8 cellular contexts compared by ENCODE assay signal in the genomic region with DNA sequence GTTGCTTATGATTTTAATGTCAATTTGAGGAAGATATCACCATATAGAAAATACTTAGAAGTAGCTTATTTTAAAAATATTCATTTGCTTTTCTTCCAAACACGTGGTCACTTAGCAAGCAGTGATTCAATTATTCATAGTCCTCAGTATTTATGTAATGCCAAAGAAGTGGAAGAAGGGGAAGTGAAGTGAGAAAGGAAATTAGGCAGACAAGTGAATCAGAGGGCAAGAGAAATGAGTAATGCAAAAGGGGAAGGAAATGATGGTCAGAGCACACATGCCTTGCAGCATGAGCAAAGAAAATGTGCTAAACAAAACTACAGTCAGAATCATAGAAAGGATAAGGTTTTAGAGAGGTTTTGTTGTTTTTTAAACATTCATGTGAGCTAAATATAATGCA. TPM values are rescaled to one million over a fixed set of nuclear protein-coding genes. Genes with fewer than 3 reads are reported as not detected.
DNase-seq lines count a peak whose midpoint lies in the region; ATAC-seq and TF ChIP-seq lines count a peak whose summit lies in the region.

No MANE protein-coding gene starts in this region.

- H3K4ac ChIP-seq in H9 (ENCODE audit: low read depth, low read length): no peak overlapping the region

- no peaks in the 10 kb centered on the region; the same call in 1 of the 2 replicates for H3K4me1 ChIP-seq in H9 (ENCODE audit: insufficient read depth, low read length)

- H3K56ac ChIP-seq in H9 (ENCODE audit: insufficient read length, low read depth, low read length): no peak overlapping the region

- H2BK5ac ChIP-seq in H9 (ENCODE audit: insufficient read length, low read length): no peak overlapping the region

- H3K9me3 ChIP-seq in H9 (ENCODE audit: control insufficient read depth, low read depth, low read length): no peaks in the 10 kb centered on the region

- TF ChIP-seq CTCF in WTC11 (IDR thresholded peaks at IDR 0.05) (no peak), H9 (conservative IDR thresholded peaks at IDR 0.05) (no peak)

- H3K27ac Mint-ChIP-seq in WTC11 (peak overlapping the region; percentile 21; the same call in 1 of the 2 replicates), H9 (peak overlapping the region in 1 of 3 experiments; percentile 26; a peak in 1 of 7 replicates)

- H4K91ac ChIP-seq in H9 (ENCODE audit: insufficient read length, low read depth, low read length): no peak overlapping the region

- no peak overlapping the region for H4K8ac ChIP-seq in H9 (replicated peaks; ENCODE audit: insufficient read length, low read depth, low read length)

- H2AK5ac ChIP-seq in H9 (ENCODE audit: insufficient read length, low read length): no peak overlapping the region

- H2AFZ ChIP-seq in H9 (ENCODE audit: low read length): no peak overlapping the region

- no peaks in the 10 kb centered on the region for H3K79me1 ChIP-seq in H9 (ENCODE audit: insufficient read depth, low read depth, low read length, poor library complexity, severe bottlenecking)

- no peaks in the 10 kb centered on the region for H3K23me2 ChIP-seq in H9 (ENCODE audit: insufficient read length, low read depth, low read length, poor library complexity, severe bottlenecking)

- no peak overlapping the region for H2BK120ac ChIP-seq in H9 (ENCODE audit: low read depth, low read length, poor library complexity, severe bottlenecking)

- H3K4me3 Mint-ChIP-seq in WTC11 (no peak overlapping the region), H9 (no peak overlapping the region)

- H3T11ph ChIP-seq in H9 (ENCODE audit: low read length): no peak overlapping the region

- peak; percentile 88 for ATAC-seq in GM19463 (IDR thresholded peaks at IDR 0.05; ENCODE audit: unreplicated experiment)
- peak; percentile 96 for ATAC-seq in HG03460 (IDR thresholded peaks at IDR 0.05; ENCODE audit: unreplicated experiment)
- no peak for ATAC-seq in WTC11

- H3K14ac ChIP-seq in H9 (ENCODE audit: insufficient read depth, low read length): no peak overlapping the region

- H3K9me3 Mint-ChIP-seq in WTC11 (no peaks in the 10 kb centered on the region), H9 (peaks cover 2 to 3% of the 10 kb centered on the region in 2 experiments; a peak in 2 of 5 replicates)

- no peak overlapping the region for H3K23ac ChIP-seq in H9 (ENCODE audit: insufficient read length, low read depth, low read length)

- CTCF ChIA-PET in WTC11 (lab: Charles Lee): no interaction called here

- no peaks in the 10 kb centered on the region for H3K79me2 ChIP-seq in H9 (ENCODE audit: insufficient read depth, low read length)

- no peak overlapping the region for H3K4me2 ChIP-seq in H9 (ENCODE audit: insufficient read depth, insufficient read length, low read length)

- H3K27me3 Mint-ChIP-seq in WTC11 (ENCODE audit: low read depth) (no peaks in the 10 kb centered on the region), H9 (ENCODE audit: low read depth) (no peaks in the 10 kb centered on the region)

- POLR2A ChIA-PET in WTC11 (lab: Charles Lee): no interaction called here

- H3K36me3 Mint-ChIP-seq in WTC11 (peaks cover 5% of the 10 kb centered on the region; the same call in 1 of the 2 replicates), H9 (ENCODE audit: insufficient read depth in 1 of 3, low read depth in 3 of 3) (peaks cover 2 to 5% (median 4%) of the 10 kb centered on the region in 3 experiments; a peak in 4 of 7 replicates)

- H4K5ac ChIP-seq in H9 (ENCODE audit: insufficient read length, low read depth, low read length): no peak overlapping the region

- no peaks in the 10 kb centered on the region for H4K20me1 ChIP-seq in H9 (ENCODE audit: control insufficient read depth, insufficient read depth, insufficient read length)

- DNase-seq in Caki2 (ENCODE audit: low read depth) (peak; percentile 38), WTC11 (ENCODE audit: low spot score) (no peak), hepatic stellate cell (ENCODE audit: low spot score) (peak; percentile 18), H9 (no peak), head of caudate nucleus (no peak), OCI-M2 (lab: John Stamatoyannopoulos, UW; ENCODE audit: unreplicated experiment) (no peak)

- in situ Hi-C loops in Caki2 (cut with HindIII; ENCODE audit: low pct_unique_long_range_greater_than_20kb, low sequenced_read_pairs): no loop called here

- no CpG with 5 or more reads among the region's 1 CpG for WGBS in H9 (ENCODE audit: extremely low coverage, insufficient read length, low lambda C conversion rate)

- H3K27ac ChIP-seq in H9 (ENCODE audit: insufficient read length, low read depth, low read length): no peak overlapping the region

- H3K4me1 Mint-ChIP-seq in WTC11 (peaks cover 20% of the 10 kb centered on the region), H9 (peaks cover 13 to 20% of the 10 kb centered on the region in 2 experiments)

- H2BK12ac ChIP-seq in H9 (ENCODE audit: insufficient read length, low read depth, low read length): no peak overlapping the region

- H2BK20ac ChIP-seq in H9 (ENCODE audit: low read depth, low read length, poor library complexity, severe bottlenecking): no peak overlapping the region

- no peaks in the 10 kb centered on the region for H3K27me3 ChIP-seq in H9 (ENCODE audit: insufficient read depth, low read length)

- H3K18ac ChIP-seq in H9 (ENCODE audit: insufficient read length, low read depth, low read length): no peak overlapping the region

- no peak overlapping the region for H3K9ac ChIP-seq in H9 (ENCODE audit: extremely low read depth, insufficient read length, low read length)

- no peak overlapping the region for H2BK15ac ChIP-seq in H9 (ENCODE audit: low read depth, low read length)

- intact Hi-C loops in head of caudate nucleus (cut with DNase I): no loop called here

TF ChIP-seq in WTC11, 78 proteins besides CTCF, POLR2A, EP300 and RAD21:
- TF ChIP-seq USF1 (CRISPR knock-in tag; IDR thresholded peaks at IDR 0.05): no peak
- no peak for TF ChIP-seq ARID4B (CRISPR knock-in tag; IDR thresholded peaks at IDR 0.05; ENCODE audit: borderline replicate concordance)
- TF ChIP-seq, protein P1, sequence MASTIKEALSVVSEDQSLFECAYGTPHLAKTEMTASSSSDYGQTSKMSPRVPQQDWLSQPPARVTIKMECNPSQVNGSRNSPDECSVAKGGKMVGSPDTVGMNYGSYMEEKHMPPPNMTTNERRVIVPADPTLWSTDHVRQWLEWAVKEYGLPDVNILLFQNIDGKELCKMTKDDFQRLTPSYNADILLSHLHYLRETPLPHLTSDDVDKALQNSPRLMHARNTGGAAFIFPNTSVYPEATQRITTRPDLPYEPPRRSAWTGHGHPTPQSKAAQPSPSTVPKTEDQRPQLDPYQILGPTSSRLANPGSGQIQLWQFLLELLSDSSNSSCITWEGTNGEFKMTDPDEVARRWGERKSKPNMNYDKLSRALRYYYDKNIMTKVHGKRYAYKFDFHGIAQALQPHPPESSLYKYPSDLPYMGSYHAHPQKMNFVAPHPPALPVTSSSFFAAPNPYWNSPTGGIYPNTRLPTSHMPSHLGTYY (CRISPR knock-in tag; IDR thresholded peaks at IDR 0.05): no peak
- no peak for TF ChIP-seq ZNF396 (CRISPR knock-in tag; IDR thresholded peaks at IDR 0.05; ENCODE audit: borderline replicate concordance)
- no peak for TF ChIP-seq ZNF423 (CRISPR knock-in tag; IDR thresholded peaks at IDR 0.05)
- no peak for TF ChIP-seq GABPB1 (CRISPR knock-in tag; IDR thresholded peaks at IDR 0.05)
TF ChIP-seq in WTC11: peak in this region for 0.

RNA-seq across cellular contexts. Expression of gene SDCCAG8, which starts 31.8 kb away (rescaled TPM):
- total RNA-seq in Caki2 (2014; rRNA removed; shearing (Covaris generic); ENCODE audit: low replicate concordance): 14.2 and 22.2 TPM in 2 replicates
- total RNA-seq in WTC11 (2021) (33.6 to 44.3 TPM (median 42.4 TPM) in 3 replicates), H9 (2021) (10.0 and 11.4 TPM in 2 replicates)

RNA-seq across cellular contexts. Expression of gene CEP170, which starts 32.6 kb away (rescaled TPM):
- total RNA-seq in Caki2 (2014; rRNA removed; shearing (Covaris generic); ENCODE audit: low replicate concordance): 17.2 and 29.5 TPM in 2 replicates
- total RNA-seq in WTC11 (2021): 89.6 to 94.7 TPM (median 90.3 TPM) in 3 replicates
- total RNA-seq in H9 (2021): 97.7 and 99.2 TPM in 2 replicates

Comparison
In these comparisons a context has a peak if more than half of its experiments do, and no peak if none do; other contexts are left out.
1. DNase-seq: peak in Caki2 (single experiment) and hepatic stellate cell (single experiment); none in WTC11 (single experiment), H9 (single experiment), head of caudate nucleus (0 of 42) and OCI-M2 (single experiment).